9 cellular contexts compared by ENCODE assay signal in genomic region chr12:84502907-84503787, GRCh38.
DNase-seq lines count a peak whose midpoint lies in the region; ATAC-seq and TF ChIP-seq lines count a peak whose summit lies in the region.
"Had no signal": no experiment of that assay in that cellular context is flagged by ENCODE, and none has a peak within 500 bp of the region (broad histone marks: within the 10 kb centered on the region; RNA-seq: fewer than 3 reads in every experiment).

No MANE protein-coding gene starts in this region.

- no peak overlapping the region for H3K4me3 ChIP-seq in adrenal gland

- H3K27me3 Mint-ChIP-seq in CD4-positive, alpha-beta T cell: no peaks in the 10 kb centered on the region

- no peak overlapping the region for H3K27ac ChIP-seq in adrenal gland
- H3K27ac ChIP-seq in CD4-positive, alpha-beta T cell (ENCODE audit: low read depth, low read length): no peak overlapping the region

- in situ Hi-C loops in GM13976 (cut with MboI; ENCODE audit: low sequenced_read_pairs, unreplicated experiment): no loop called here

- peak; percentile 65 for TF ChIP-seq CTCF in GM13976 (IDR thresholded peaks at IDR 0.05; ENCODE audit: borderline replicate concordance, control extremely low read depth, extremely low read depth, insufficient read depth, missing control alignments)
- peak; percentile 54 to 63 (median 58) for TF ChIP-seq CTCF in adrenal gland (IDR thresholded peaks at IDR 0.05)
- TF ChIP-seq CTCF in CD4-positive, alpha-beta T cell (IDR thresholded peaks at IDR 0.05): no peak

- H3K4me1 Mint-ChIP-seq in CD4-positive, alpha-beta T cell (ENCODE audit: low read depth): no peaks in the 10 kb centered on the region

- H3K4me3 Mint-ChIP-seq in CD4-positive, alpha-beta T cell: no peak overlapping the region
- H3K4me3 Mint-ChIP-seq: T-helper 1 cell treated with Interleukin-12 subunit alpha and Interleukin-12 subunit beta and Interleukin-4 antibody, amounts not matched to agents 30 μg/mL and 1 μg/mL, for 36 hours had no signal

- 50 to 63% (median 56%) methylated on average over 4 of the region's 4 CpGs for WGBS in adrenal gland, 4 donors

- CTCF ChIA-PET in CD4-positive, alpha-beta T cell (lab: Charles Lee): no interaction called here

- no peaks in the 10 kb centered on the region for H3K36me3 ChIP-seq in adrenal gland (replicated peaks in 1 of 2)

- H3K27ac Mint-ChIP-seq in CD4-positive, alpha-beta T cell: no peak overlapping the region
- H3K27ac Mint-ChIP-seq: T-helper 1 cell treated with Interleukin-12 subunit alpha and Interleukin-12 subunit beta and Interleukin-4 antibody, amounts not matched to agents 30 μg/mL and 1 μg/mL, for 36 hours had no signal

- POLR2A ChIA-PET in CD4-positive, alpha-beta T cell (lab: Charles Lee): no interaction called here

- H3K4me1 ChIP-seq in adrenal gland (replicated peaks in 1 of 2): peaks cover 0 to 2% of the 10 kb centered on the region in 2 donors

- no peaks in the 10 kb centered on the region for H3K27me3 ChIP-seq in adrenal gland
- H3K27me3 ChIP-seq in CD4-positive, alpha-beta T cell (ENCODE audit: control insufficient read depth, insufficient read depth, low read length): no peaks in the 10 kb centered on the region

- DNase-seq in AML-193 (lab: John Stamatoyannopoulos, UW): peak; percentile 13 to 27
- peak; percentile 4 for DNase-seq in GM13976 (ENCODE audit: low spot score)
- DNase-seq in NCI-H128 (lab: John Stamatoyannopoulos, UW; ENCODE audit: unreplicated experiment): peak; percentile 15
- DNase-seq in adrenal gland: peak; percentile 41 to 74 (median 62)
- DNase-seq in hippocampal formation (lab: John Stamatoyannopoulos, UW): peak; percentile 6 to 54
- peak; percentile 49 for DNase-seq in stromal cell of bone marrow (ENCODE audit: low read depth)
- no peak for DNase-seq in CD4-positive, alpha-beta T cell

- no peaks in the 10 kb centered on the region for H3K36me3 Mint-ChIP-seq in CD4-positive, alpha-beta T cell (ENCODE audit: low read depth)

- peak; percentile 81 for ATAC-seq in HG02759 (IDR thresholded peaks at IDR 0.05; ENCODE audit: unreplicated experiment)
- ATAC-seq in CD4-positive, alpha-beta T cell (ENCODE audit: poor library complexity): no peak

- TF ChIP-seq POLR2A in adrenal gland (IDR thresholded peaks at IDR 0.05): no peak

- no peaks in the 10 kb centered on the region for H3K9me3 ChIP-seq in adrenal gland (replicated peaks in 1 of 3)
- H3K9me3 ChIP-seq in CD4-positive, alpha-beta T cell (ENCODE audit: control insufficient read depth, low read length): no peaks in the 10 kb centered on the region

- no peaks in the 10 kb centered on the region for H3K9me3 Mint-ChIP-seq in CD4-positive, alpha-beta T cell
- H3K9me3 Mint-ChIP-seq: T-helper 1 cell treated with Interleukin-12 subunit alpha and Interleukin-12 subunit beta and Interleukin-4 antibody, amounts not matched to agents 30 μg/mL and 1 μg/mL, for 36 hours had no signal

- intact Hi-C loops in adrenal gland (cut with DNase I): loop anchor here in 1 of 2 donors (10.0 kb wide), 2 partner anchors 1498 to 1818 kb away; partner anchors contain the start of gene TMTC2
- intact Hi-C loops in CD4-positive, alpha-beta T cell (cut with DNase I, micrococcal nuclease): loop anchor here (5.0 to 10.0 kb wide), 2 partner anchors 1816 to 1818 kb away; partner anchors contain the start of gene TMTC2 (in 2 of the 2)

Comparison
In these comparisons a context has a peak if more than half of its experiments do, and no peak if none do; other contexts are left out.
1. DNase-seq: peak in AML-193 (2 of 2), GM13976 (single experiment), NCI-H128 (single experiment), adrenal gland (7 of 7), hippocampal formation (2 of 2) and stromal cell of bone marrow (single experiment); none in CD4-positive, alpha-beta T cell (0 of 10).